ENCODE assay signal across 8 cellular contexts in the genomic region with DNA sequence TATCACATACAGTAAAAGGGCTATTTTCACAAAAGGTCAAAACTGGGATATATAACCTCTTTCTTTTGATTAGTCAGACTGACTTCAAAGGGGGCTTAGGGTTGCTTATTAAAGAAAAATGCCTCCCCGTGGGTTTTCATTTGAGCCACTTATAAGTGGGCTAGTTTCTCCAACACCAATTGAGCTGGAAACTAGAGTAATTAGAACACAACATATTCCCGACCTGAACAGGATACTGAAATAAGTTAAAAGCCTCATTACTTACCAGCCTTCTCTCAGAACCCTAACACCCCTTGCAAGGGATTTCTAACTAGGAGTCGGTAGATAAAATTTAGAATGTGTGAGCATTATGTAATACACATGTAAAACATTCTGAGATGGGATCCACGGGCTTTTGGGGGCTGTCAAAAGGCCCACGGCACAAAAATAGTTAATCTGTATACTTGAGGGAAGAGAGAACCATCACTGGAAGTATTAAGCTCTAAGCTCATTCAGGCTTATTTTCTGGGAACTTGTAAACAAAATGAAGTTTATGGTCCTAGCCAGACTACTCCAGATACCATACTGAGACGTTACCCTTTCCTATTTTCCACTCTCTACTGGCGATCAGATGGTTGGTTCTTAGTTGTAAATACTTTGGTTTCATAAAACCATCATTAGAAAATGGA. TPM values are rescaled to one million over a fixed set of nuclear protein-coding genes. Genes with fewer than 3 reads are reported as not detected.
DNase-seq lines count a peak whose midpoint lies in the region; ATAC-seq and TF ChIP-seq lines count a peak whose summit lies in the region.

No MANE protein-coding gene starts in this region.

- H3K4me3 Mint-ChIP-seq in activated T-cell treated with anti-CD3 and anti-CD28 coated beads, Interleukin-2, amount 50 U/mL, for 24 hours, result peak overlapping the region; percentile 96
- H3K4me3 Mint-ChIP-seq in activated naive CD8-positive, alpha-beta T cell, result peak overlapping the region; percentile 100

- H3K9me3 Mint-ChIP-seq in activated T-cell treated with anti-CD3 and anti-CD28 coated beads, Interleukin-2, amount 50 U/mL, for 24 hours, result no peaks in the 10 kb centered on the region
- H3K9me3 Mint-ChIP-seq in activated naive CD8-positive, alpha-beta T cell (ENCODE audit: low read depth), result no peaks in the 10 kb centered on the region

- peaks cover 70% of the 10 kb centered on the region for H3K4me1 Mint-ChIP-seq in activated T-cell treated with anti-CD3 and anti-CD28 coated beads, Interleukin-2, amount 50 U/mL, for 24 hours (ENCODE audit: low read depth)
- peaks cover 63% of the 10 kb centered on the region for H3K4me1 Mint-ChIP-seq in activated naive CD8-positive, alpha-beta T cell (ENCODE audit: low read depth)

- TF ChIP-seq CTCF in left lung (IDR thresholded peaks at IDR 0.05) (no peak), tibial nerve (IDR thresholded peaks at IDR 0.05) (no peak)

- no peak for TF ChIP-seq POLR2A in tibial nerve (IDR thresholded peaks at IDR 0.05)

- WGBS in tibial nerve, 2 donors, result 22 to 25% methylated on average over 7 of the region's 7 CpGs

- H3K27me3 Mint-ChIP-seq in activated T-cell treated with anti-CD3 and anti-CD28 coated beads, Interleukin-2, amount 50 U/mL, for 24 hours, result no peaks in the 10 kb centered on the region
- H3K27me3 Mint-ChIP-seq in activated naive CD8-positive, alpha-beta T cell, result no peaks in the 10 kb centered on the region

- no peak for ATAC-seq in left lung

- H3K4me3 ChIP-seq in left lung, result peak overlapping the region; percentile 55
- H3K4me3 ChIP-seq in tibial nerve, result peak overlapping the region; percentile 64 to 74 (median 70)

- no peaks in the 10 kb centered on the region for H3K9me3 ChIP-seq in left lung
- H3K9me3 ChIP-seq in tibial nerve, result no peaks in the 10 kb centered on the region

- H3K36me3 ChIP-seq in left lung (no peaks in the 10 kb centered on the region), tibial nerve (no peaks in the 10 kb centered on the region)

- H3K36me3 Mint-ChIP-seq in activated T-cell treated with anti-CD3 and anti-CD28 coated beads, Interleukin-2, amount 50 U/mL, for 24 hours (ENCODE audit: low read depth), result peaks cover 64% of the 10 kb centered on the region
- no peaks in the 10 kb centered on the region for H3K36me3 Mint-ChIP-seq in activated naive CD8-positive, alpha-beta T cell

- peak overlapping the region; percentile 99 for H3K27ac ChIP-seq in left lung
- H3K27ac ChIP-seq in tibial nerve, result peak overlapping the region; percentile 96 to 99 (median 97)

- no peak for DNase-seq in activated T-cell treated with anti-CD3 and anti-CD28 coated beads, Interleukin-2, amount 50 U/mL, for 24 hours
- no peak for DNase-seq in activated T-cell treated with anti-CD3 and anti-CD28 coated beads, Interleukin-2, amount 50 U/mL, for 48 hours
- no peak for DNase-seq in left lung
- peak in 1 of 2 donors; percentile 3 for DNase-seq in tibial nerve (ENCODE audit: low spot score in 2 of 2)
- DNase-seq in kidney glomerular epithelial cell (lab: John Stamatoyannopoulos, UW), result no peak
- no peak for DNase-seq in RPMI8226
- DNase-seq in mucosa of gallbladder (ENCODE audit: low spot score), result no peak

- H3K27me3 ChIP-seq in left lung, result no peaks in the 10 kb centered on the region
- no peaks in the 10 kb centered on the region for H3K27me3 ChIP-seq in tibial nerve

- peak overlapping the region; percentile 100 for H3K27ac Mint-ChIP-seq in activated T-cell treated with anti-CD3 and anti-CD28 coated beads, Interleukin-2, amount 50 U/mL, for 24 hours
- peak overlapping the region; percentile 100 for H3K27ac Mint-ChIP-seq in activated naive CD8-positive, alpha-beta T cell

- intact Hi-C loops in left lung (cut with DNase I), result no loop called here

- H3K4me1 ChIP-seq in left lung (peaks cover 20 to 73% of the 10 kb centered on the region in 2 donors), tibial nerve (peaks cover 0 to 48% (median 37%) of the 10 kb centered on the region in 4 donors)

- no peak for TF ChIP-seq EP300 in tibial nerve (IDR thresholded peaks at IDR 0.05)

RNA-seq across cellular contexts. Expression of gene KMT2E, which starts 29.3 kb away (rescaled TPM):
- total RNA-seq in left lung (10 to 100 TPM; 74.5 to 96.2 TPM), tibial nerve (100 to 1,000 TPM in 3 of 4 donors, 10 to 100 TPM in 1; 91.4 to 141 (median 132) TPM), mucosa of gallbladder (81.5 TPM)
